31 cellular contexts compared by ENCODE assay signal in genomic region chr10:12832096-12832495, GRCh38.
"Had no signal": no experiment of that assay in that cellular context is flagged by ENCODE, and none has a peak within 500 bp of the region (broad histone marks: within the 10 kb centered on the region; RNA-seq: fewer than 3 reads in every experiment).

No MANE protein-coding gene starts in this region.

- H3K36me3 ChIP-seq: ascending aorta, brain microvascular endothelial cell, breast epithelium had no signal

- H3K27ac ChIP-seq: ascending aorta, brain microvascular endothelial cell, breast epithelium, VCaP had no signal

- H3K4me3 ChIP-seq: ascending aorta, breast epithelium had no signal

- H3K27me3 ChIP-seq: ascending aorta, brain microvascular endothelial cell, breast epithelium had no signal

- FAIRE-seq: TTC549 had no signal

- ATAC-seq: activated CD8-positive, alpha-beta T cell treated with anti-CD3 and anti-CD28 coated beads for 36 hours; activated naive CD8-positive, alpha-beta T cell treated with anti-CD3 and anti-CD28 coated beads, Interleukin-2, amount 50 U/mL, for 24 hours; activated T-cell treated with anti-CD3 and anti-CD28 coated beads, Interleukin-2, amount 50 U/mL, for 4 hours; activated T-cell treated with anti-CD3 and anti-CD28 coated beads, Interleukin-2, amount 50 U/mL, for 72 hours had no signal

- H3K9me3 ChIP-seq: ascending aorta, breast epithelium had no signal

- H3K4me1 ChIP-seq: ascending aorta, breast epithelium had no signal

- DNase-seq: activated B cell treated with CpG ODN at 0.5 μM for 24 hours; activated CD4-positive, alpha-beta memory T cell treated with anti-CD3 and anti-CD28 coated beads for 36 hours; activated CD4-positive, alpha-beta T cell treated with anti-CD3 and anti-CD28 coated beads for 4 hours; activated CD4-positive, alpha-beta T cell treated with anti-CD3 and anti-CD28 coated beads, Interleukin-2, amount 10 ng/mL, durations not matched to agents 24 days and 14 days; activated CD4-positive, alpha-beta T cell treated with anti-CD3 and anti-CD28 coated beads, Interleukin-2, amount 50 U/mL, for 1 hour; activated CD4-positive, alpha-beta T cell treated with anti-CD3 and anti-CD28 coated beads, Interleukin-2, amount 50 U/mL, for 4 hours; activated CD4-positive, CD25-positive, alpha-beta regulatory T cell treated with anti-CD3 and anti-CD28 coated beads, Interleukin-2, amount 50 U/mL, for 72 hours; activated CD8-positive, alpha-beta memory T cell treated with anti-CD3 and anti-CD28 coated beads, Interleukin-2, amount 50 U/mL, for 4 hours; activated CD8-positive, alpha-beta T cell treated with anti-CD3 and anti-CD28 coated beads for 36 hours; activated effector memory CD4-positive, alpha-beta T cell treated with Interleukin-2 at 50 U/mL for 16 hours; activated gamma-delta T cell; activated naive CD4-positive, alpha-beta T cell treated with anti-CD3 and anti-CD28 coated beads, Interleukin-2, amount 10 ng/mL, durations not matched to agents 7 days and 5 days; activated naive CD4-positive, alpha-beta T cell treated with Interleukin-2 at 50 U/mL for 16 hours; activated naive CD8-positive, alpha-beta T cell treated with anti-CD3 and anti-CD28 coated beads, Interleukin-2, amount 10 ng/mL, durations not matched to agents 7 days and 5 days; activated naive CD8-positive, alpha-beta T cell treated with anti-CD3 and anti-CD28 coated beads, Interleukin-2, amount 50 U/mL, for 24 hours; activated T-cell treated with anti-CD3 and anti-CD28 coated beads for 4 hours; activated T-cell treated with anti-CD3 and anti-CD28 coated beads, Interleukin-2, amount 50 U/mL, for 1 hour; activated T-cell treated with anti-CD3 and anti-CD28 coated beads, Interleukin-2, amount 50 U/mL, for 4 hours; activated T-cell treated with anti-CD3 and anti-CD28 coated beads, Interleukin-2, amount 50 U/mL, for 72 hours; amygdala; anterior cingulate cortex; brain microvascular endothelial cell; central memory CD4-positive, alpha-beta T cell; SW 1271; T-helper 1 cell; T-helper 2 cell; T-helper 9 cell had no signal
